1 cellular context compared by ENCODE assay signal in genomic region chr16:85449195-85449884, GRCh38.
TF ChIP-seq lines count a peak whose summit lies in the region.

No MANE protein-coding gene starts in this region.

TF ChIP-seq in HepG2, 621 proteins besides CTCF, POLR2A, EP300 and RAD21 (continued from another document and continues in another):
- TF ChIP-seq RARA (CRISPR knock-in tag; IDR thresholded peaks at IDR 0.05) (peak; percentile 64), ZNF597 (CRISPR knock-in tag; IDR thresholded peaks at IDR 0.05) (no peak), TGIF2 (CRISPR knock-in tag; IDR thresholded peaks at IDR 0.05) (no peak), ATM (IDR thresholded peaks at IDR 0.05; ENCODE audit: borderline replicate concordance) (no peak), ONECUT2 (CRISPR knock-in tag; IDR thresholded peaks at IDR 0.05) (peak; percentile 51; the same call in 1 of the 2 replicates), ZFP62 (CRISPR knock-in tag; IDR thresholded peaks at IDR 0.05) (no peak), ZNF260 (CRISPR knock-in tag; IDR thresholded peaks at IDR 0.05; ENCODE audit: borderline replicate concordance, low read depth) (0 out of 2 replicates have a peak, but pooled peaks have one; percentile 15), CHD2 (IDR thresholded peaks at IDR 0.05; ENCODE audit: low read depth, low read length) (no peak), ZBTB7B (CRISPR knock-in tag; IDR thresholded peaks at IDR 0.05) (no peak), RFX3 (CRISPR knock-in tag; IDR thresholded peaks at IDR 0.05) (no peak), RNF219 (CRISPR knock-in tag; IDR thresholded peaks at IDR 0.05) (no peak), ZNF678 (CRISPR knock-in tag; IDR thresholded peaks at IDR 0.05) (peak; percentile 94; the same call in 1 of the 2 replicates), ZNF350 (CRISPR knock-in tag; IDR thresholded peaks at IDR 0.05; ENCODE audit: borderline replicate concordance, low read depth) (peak; percentile 87), LRRFIP1 (CRISPR knock-in tag; conservative IDR thresholded peaks at IDR 0.05) (no peak), ZNF720 (CRISPR knock-in tag; IDR thresholded peaks at IDR 0.05) (no peak), MAZ (IDR thresholded peaks at IDR 0.05; ENCODE audit: borderline replicate concordance, low read depth, low read length) (peak; percentile 6; the same call in 1 of the 2 replicates), MAZ (CRISPR knock-in tag; IDR thresholded peaks at IDR 0.05; ENCODE audit: low read depth) (no peak), DMTF1 (CRISPR knock-in tag; IDR thresholded peaks at IDR 0.05) (no peak), ZEB1 (IDR thresholded peaks at IDR 0.05; ENCODE audit: insufficient replicate concordance, low read depth) (no peak), ZNF550 (CRISPR knock-in tag; IDR thresholded peaks at IDR 0.05; ENCODE audit: borderline replicate concordance) (no peak), NONO (IDR thresholded peaks at IDR 0.05) (no peak), NONO (CRISPR knock-in tag; conservative IDR thresholded peaks at IDR 0.05) (0 out of 2 replicates have a peak, but pooled peaks have one; percentile 16), SP4 (CRISPR knock-in tag; IDR thresholded peaks at IDR 0.05) (no peak; the same call in 1 of the 2 replicates), NFATC3 (CRISPR knock-in tag; IDR thresholded peaks at IDR 0.05) (no peak; the same call in 1 of the 2 replicates), ZNF432 (CRISPR knock-in tag; IDR thresholded peaks at IDR 0.05; ENCODE audit: borderline replicate concordance) (no peak), ZNF800 (CRISPR knock-in tag; IDR thresholded peaks at IDR 0.05) (peak; percentile 63), HDAC6 (IDR thresholded peaks at IDR 0.05; ENCODE audit: low read depth, low read length) (no peak), SYNCRIP (IDR thresholded peaks at IDR 0.05; ENCODE audit: insufficient read depth, low read depth, low read length) (no peak), CEBPG (CRISPR knock-in tag; IDR thresholded peaks at IDR 0.05) (0 out of 2 replicates have a peak, but pooled peaks have one; percentile 24), HMGA1 (CRISPR knock-in tag; conservative IDR thresholded peaks at IDR 0.05) (no peak), ERF (CRISPR knock-in tag; IDR thresholded peaks at IDR 0.05) (no peak; the same call in 1 of the 2 replicates), GTF3A (CRISPR knock-in tag; conservative IDR thresholded peaks at IDR 0.05) (no peak), SMC3 (IDR thresholded peaks at IDR 0.05; ENCODE audit: low read length) (no peak), DRAP1 (CRISPR knock-in tag; IDR thresholded peaks at IDR 0.05) (no peak), TBL1XR1 (IDR thresholded peaks at IDR 0.05; ENCODE audit: borderline replicate concordance, low read length, partially characterized antibody) (no peak), HOXA7 (CRISPR knock-in tag; IDR thresholded peaks at IDR 0.05) (no peak), ZMAT3 (CRISPR knock-in tag; conservative IDR thresholded peaks at IDR 0.05) (no peak), NPAS2 (CRISPR knock-in tag; IDR thresholded peaks at IDR 0.05; ENCODE audit: borderline replicate concordance) (no peak), ZBTB3 (CRISPR knock-in tag; IDR thresholded peaks at IDR 0.05; ENCODE audit: borderline replicate concordance, low read depth) (no peak), HNRNPH1 (optimal IDR thresholded peaks at IDR 0.05; ENCODE audit: low read depth, low read length) (no peak), PBX3 (CRISPR knock-in tag; IDR thresholded peaks at IDR 0.05; ENCODE audit: borderline replicate concordance) (no peak), ESRRA (CRISPR knock-in tag; IDR thresholded peaks at IDR 0.05; ENCODE audit: low read depth) (no peak; the same call in 1 of the 2 replicates), ZNF770 (CRISPR knock-in tag; IDR thresholded peaks at IDR 0.05) (0 out of 2 replicates have a peak, but pooled peaks have one; percentile 12), ZNF33B (CRISPR knock-in tag; IDR thresholded peaks at IDR 0.05) (peak; percentile 5; the same call in 1 of the 2 replicates), ELF1 (CRISPR knock-in tag; IDR thresholded peaks at IDR 0.05) (no peak; the same call in 1 of the 2 replicates), MIER2 (CRISPR knock-in tag; IDR thresholded peaks at IDR 0.05) (no peak), ZNF383 (CRISPR knock-in tag; IDR thresholded peaks at IDR 0.05; ENCODE audit: borderline replicate concordance) (no peak), ISL2 (CRISPR knock-in tag; IDR thresholded peaks at IDR 0.05) (0 out of 2 replicates have a peak, but pooled peaks have one; percentile 14), FOXP4 (CRISPR knock-in tag; IDR thresholded peaks at IDR 0.05) (no peak), ZFP90 (CRISPR knock-in tag; IDR thresholded peaks at IDR 0.05; ENCODE audit: borderline replicate concordance) (peak; percentile 66; the same call in 1 of the 2 replicates), ZNF501 (CRISPR knock-in tag; IDR thresholded peaks at IDR 0.05) (peak; percentile 87), ZNF746 (CRISPR knock-in tag; IDR thresholded peaks at IDR 0.05) (0 out of 2 replicates have a peak, but pooled peaks have one; percentile 41), CENPBD1 (CRISPR knock-in tag; IDR thresholded peaks at IDR 0.05; ENCODE audit: borderline replicate concordance, low read depth) (no peak), ZFP36L2 (CRISPR knock-in tag; IDR thresholded peaks at IDR 0.05) (no peak), ZNF614 (CRISPR knock-in tag; IDR thresholded peaks at IDR 0.05; ENCODE audit: borderline replicate concordance) (no peak)
